ENCODE assay signal across 12 cellular contexts in the genomic region with DNA sequence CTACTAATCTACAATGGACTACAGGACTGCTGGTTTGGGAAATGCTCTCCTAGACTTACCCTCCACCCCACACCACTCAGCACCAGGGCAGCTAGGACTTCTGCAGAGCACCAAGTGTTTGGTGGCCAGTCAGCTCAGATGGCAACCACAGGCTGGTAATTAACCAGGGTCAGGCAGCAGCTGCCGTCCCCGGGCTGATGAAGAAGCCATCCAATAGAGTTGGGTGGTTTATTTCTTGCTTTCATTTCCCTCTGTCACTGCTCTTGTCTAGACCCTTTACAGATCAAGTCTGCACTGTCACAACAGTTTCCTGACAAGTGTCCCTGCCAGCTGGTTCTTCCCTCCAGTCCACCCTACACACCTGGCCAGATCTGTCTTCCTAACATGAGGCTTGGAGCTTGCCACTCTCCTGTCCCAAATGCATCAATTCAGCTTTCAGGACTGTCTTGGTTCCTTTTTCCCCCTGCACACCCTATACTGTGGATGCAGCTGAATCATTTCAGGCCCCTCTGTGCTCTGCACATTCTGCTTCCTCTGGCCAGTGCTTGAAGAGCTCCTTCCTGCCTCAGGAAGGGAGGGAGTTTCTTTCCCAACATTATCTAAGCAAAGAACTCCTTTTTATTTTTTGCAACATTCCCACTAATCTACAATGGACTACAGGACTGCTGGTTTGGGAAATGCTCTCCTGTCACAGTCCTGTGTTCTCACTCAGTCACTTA. TPM values are rescaled to one million over a fixed set of nuclear protein-coding genes. Genes with fewer than 3 reads are reported as not detected.
DNase-seq lines count a peak whose midpoint lies in the region; ATAC-seq and TF ChIP-seq lines count a peak whose summit lies in the region.
"Had no signal": no experiment of that assay in that cellular context is flagged by ENCODE, and none has a peak within 500 bp of the region (broad histone marks: within the 10 kb centered on the region; RNA-seq: fewer than 3 reads in every experiment).

No MANE protein-coding gene starts in this region.

- H3K9me3 Mint-ChIP-seq in natural killer cell = no peaks in the 10 kb centered on the region

- no peak for TF ChIP-seq CTCF in HEK293 (tag by site-specific recombination; IDR thresholded peaks at IDR 0.05)
- no peak for TF ChIP-seq CTCF in natural killer cell (IDR thresholded peaks at IDR 0.05)

- peaks cover 17 to 23% of the 10 kb centered on the region in 2 donors for H3K27me3 Mint-ChIP-seq in natural killer cell (ENCODE audit: low read depth in 2 of 2)

- POLR2A ChIA-PET in HEK293 (lab: Yijun Ruan, JAX) = interaction anchor here (0.6 kb wide), 1 partner anchor 35 kb away, joined by 4 read pairs; no protein-coding TSS in a partner anchor

- H3K4me3 Mint-ChIP-seq in natural killer cell = no peak overlapping the region

- CTCF ChIA-PET in HEK293 (lab: Yijun Ruan, JAX) = interaction anchor here (0.6 to 2.4 kb wide), 3 partner anchors 11 to 199 kb away, joined by 3 to 17 read pairs (median 3); no protein-coding TSS in a partner anchor

- H3K36me3 Mint-ChIP-seq in natural killer cell = no peaks in the 10 kb centered on the region

- H3K9me3 ChIP-seq in HEK293 (ENCODE audit: control insufficient read depth, insufficient read depth, low read depth, low read length) = no peaks in the 10 kb centered on the region
- H3K9me3 ChIP-seq: thoracic aorta had no signal

- peak; percentile 67 for ATAC-seq in GM19025 (IDR thresholded peaks at IDR 0.05; ENCODE audit: low read depth, unreplicated experiment)
- ATAC-seq in natural killer cell = no peak
- ATAC-seq in GM18519 (IDR thresholded peaks at IDR 0.05; ENCODE audit: low FRiP score, unreplicated experiment) = no peak

- intact Hi-C loops in posterior vena cava (cut with DNase I) = no loop called here
- intact Hi-C loops in natural killer cell (cut with micrococcal nuclease) = no loop called here

- DNase-seq in NCI-H69 (lab: John Stamatoyannopoulos, UW) = peak; percentile 39
- peak; percentile 28 for DNase-seq in posterior vena cava (ENCODE audit: low spot score)
- DNase-seq in DMS53 treated with DMSO at 0.1 percent for 48 hours (lab: John Stamatoyannopoulos, UW; ENCODE audit: unreplicated experiment) = no peak
- no peak for DNase-seq in natural killer cell
- DNase-seq: activated effector memory CD4-positive, alpha-beta T cell treated with Interleukin-2 at 50 U/mL for 16 hours; left cardiac atrium; SW 1271 had no signal

- no peak overlapping the region for H3K27ac ChIP-seq in HEK293 (ENCODE audit: extremely low read depth, low read depth, low read length)
- H3K27ac ChIP-seq: epithelial cell of prostate, thoracic aorta had no signal

- H3K27ac Mint-ChIP-seq in natural killer cell = no peak overlapping the region

- H3K36me3 ChIP-seq in HEK293 (ENCODE audit: control insufficient read depth in 2 of 2, insufficient read depth in 1 of 2, low read length in 2 of 2) = no peaks in the 10 kb centered on the region
- H3K36me3 ChIP-seq: thoracic aorta had no signal

- H3K4me3 ChIP-seq in HEK293 (ENCODE audit: low read depth, low read length) = no peak overlapping the region
- H3K4me3 ChIP-seq: thoracic aorta had no signal

- H3K4me1 Mint-ChIP-seq in natural killer cell = peaks cover 6% of the 10 kb centered on the region in 2 donors

- no peaks in the 10 kb centered on the region; the same call in 1 of the 2 replicates for H3K4me1 ChIP-seq in HEK293 (ENCODE audit: control insufficient read depth, insufficient read depth, low read length)

TF ChIP-seq in HEK293, 187 proteins besides CTCF, POLR2A, EP300 and RAD21:
- TF ChIP-seq ZBTB17 (tag by site-specific recombination; IDR thresholded peaks at IDR 0.05) (0 out of 2 replicates have a peak, but pooled peaks have one; percentile 18), TRIM28 (IDR thresholded peaks at IDR 0.05; ENCODE audit: borderline replicate concordance, low read length) (no peak), GFI1B (tag by site-specific recombination; IDR thresholded peaks at IDR 0.05) (no peak), ZNF777 (tag by site-specific recombination; IDR thresholded peaks at IDR 0.05; ENCODE audit: borderline replicate concordance) (no peak), ZNF473 (tag by site-specific recombination; IDR thresholded peaks at IDR 0.05) (no peak)
- TF ChIP-seq, protein P1, sequence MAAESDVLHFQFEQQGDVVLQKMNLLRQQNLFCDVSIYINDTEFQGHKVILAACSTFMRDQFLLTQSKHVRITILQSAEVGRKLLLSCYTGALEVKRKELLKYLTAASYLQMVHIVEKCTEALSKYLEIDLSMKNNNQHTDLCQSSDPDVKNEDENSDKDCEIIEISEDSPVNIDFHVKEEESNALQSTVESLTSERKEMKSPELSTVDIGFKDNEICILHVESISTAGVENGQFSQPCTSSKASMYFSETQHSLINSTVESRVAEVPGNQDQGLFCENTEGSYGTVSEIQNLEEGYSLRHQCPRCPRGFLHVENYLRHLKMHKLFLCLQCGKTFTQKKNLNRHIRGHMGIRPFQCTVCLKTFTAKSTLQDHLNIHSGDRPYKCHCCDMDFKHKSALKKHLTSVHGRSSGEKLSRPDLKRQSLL (tag by site-specific recombination; IDR thresholded peaks at IDR 0.05) = no peak
- TF ChIP-seq, protein P2, sequence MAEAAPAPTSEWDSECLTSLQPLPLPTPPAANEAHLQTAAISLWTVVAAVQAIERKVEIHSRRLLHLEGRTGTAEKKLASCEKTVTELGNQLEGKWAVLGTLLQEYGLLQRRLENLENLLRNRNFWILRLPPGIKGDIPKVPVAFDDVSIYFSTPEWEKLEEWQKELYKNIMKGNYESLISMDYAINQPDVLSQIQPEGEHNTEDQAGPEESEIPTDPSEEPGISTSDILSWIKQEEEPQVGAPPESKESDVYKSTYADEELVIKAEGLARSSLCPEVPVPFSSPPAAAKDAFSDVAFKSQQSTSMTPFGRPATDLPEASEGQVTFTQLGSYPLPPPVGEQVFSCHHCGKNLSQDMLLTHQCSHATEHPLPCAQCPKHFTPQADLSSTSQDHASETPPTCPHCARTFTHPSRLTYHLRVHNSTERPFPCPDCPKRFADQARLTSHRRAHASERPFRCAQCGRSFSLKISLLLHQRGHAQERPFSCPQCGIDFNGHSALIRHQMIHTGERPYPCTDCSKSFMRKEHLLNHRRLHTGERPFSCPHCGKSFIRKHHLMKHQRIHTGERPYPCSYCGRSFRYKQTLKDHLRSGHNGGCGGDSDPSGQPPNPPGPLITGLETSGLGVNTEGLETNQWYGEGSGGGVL (tag by site-specific recombination; IDR thresholded peaks at IDR 0.05) = no peak
- TF ChIP-seq, protein P3, sequence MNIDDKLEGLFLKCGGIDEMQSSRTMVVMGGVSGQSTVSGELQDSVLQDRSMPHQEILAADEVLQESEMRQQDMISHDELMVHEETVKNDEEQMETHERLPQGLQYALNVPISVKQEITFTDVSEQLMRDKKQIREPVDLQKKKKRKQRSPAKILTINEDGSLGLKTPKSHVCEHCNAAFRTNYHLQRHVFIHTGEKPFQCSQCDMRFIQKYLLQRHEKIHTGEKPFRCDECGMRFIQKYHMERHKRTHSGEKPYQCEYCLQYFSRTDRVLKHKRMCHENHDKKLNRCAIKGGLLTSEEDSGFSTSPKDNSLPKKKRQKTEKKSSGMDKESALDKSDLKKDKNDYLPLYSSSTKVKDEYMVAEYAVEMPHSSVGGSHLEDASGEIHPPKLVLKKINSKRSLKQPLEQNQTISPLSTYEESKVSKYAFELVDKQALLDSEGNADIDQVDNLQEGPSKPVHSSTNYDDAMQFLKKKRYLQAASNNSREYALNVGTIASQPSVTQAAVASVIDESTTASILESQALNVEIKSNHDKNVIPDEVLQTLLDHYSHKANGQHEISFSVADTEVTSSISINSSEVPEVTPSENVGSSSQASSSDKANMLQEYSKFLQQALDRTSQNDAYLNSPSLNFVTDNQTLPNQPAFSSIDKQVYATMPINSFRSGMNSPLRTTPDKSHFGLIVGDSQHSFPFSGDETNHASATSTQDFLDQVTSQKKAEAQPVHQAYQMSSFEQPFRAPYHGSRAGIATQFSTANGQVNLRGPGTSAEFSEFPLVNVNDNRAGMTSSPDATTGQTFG (tag by site-specific recombination; IDR thresholded peaks at IDR 0.05; ENCODE audit: borderline replicate concordance) = no peak

RNA-seq across cellular contexts. Expression of a gene that starts 30.2 kb away (rescaled TPM):
- total RNA-seq in posterior vena cava (100 to 1,000 TPM; 141 to 160 TPM), natural killer cell (100 to 1,000 TPM; 272 to 308 (median 308) TPM)

Comparison
In these comparisons a context has a peak if more than half of its experiments do, and no peak if none do; other contexts are left out.
1. DNase-seq: peak in NCI-H69 (single experiment) and posterior vena cava (single experiment); none in DMS53 treated with DMSO at 0.1 percent for 48 hours (single experiment) and natural killer cell (single experiment).